In the genomic region with DNA sequence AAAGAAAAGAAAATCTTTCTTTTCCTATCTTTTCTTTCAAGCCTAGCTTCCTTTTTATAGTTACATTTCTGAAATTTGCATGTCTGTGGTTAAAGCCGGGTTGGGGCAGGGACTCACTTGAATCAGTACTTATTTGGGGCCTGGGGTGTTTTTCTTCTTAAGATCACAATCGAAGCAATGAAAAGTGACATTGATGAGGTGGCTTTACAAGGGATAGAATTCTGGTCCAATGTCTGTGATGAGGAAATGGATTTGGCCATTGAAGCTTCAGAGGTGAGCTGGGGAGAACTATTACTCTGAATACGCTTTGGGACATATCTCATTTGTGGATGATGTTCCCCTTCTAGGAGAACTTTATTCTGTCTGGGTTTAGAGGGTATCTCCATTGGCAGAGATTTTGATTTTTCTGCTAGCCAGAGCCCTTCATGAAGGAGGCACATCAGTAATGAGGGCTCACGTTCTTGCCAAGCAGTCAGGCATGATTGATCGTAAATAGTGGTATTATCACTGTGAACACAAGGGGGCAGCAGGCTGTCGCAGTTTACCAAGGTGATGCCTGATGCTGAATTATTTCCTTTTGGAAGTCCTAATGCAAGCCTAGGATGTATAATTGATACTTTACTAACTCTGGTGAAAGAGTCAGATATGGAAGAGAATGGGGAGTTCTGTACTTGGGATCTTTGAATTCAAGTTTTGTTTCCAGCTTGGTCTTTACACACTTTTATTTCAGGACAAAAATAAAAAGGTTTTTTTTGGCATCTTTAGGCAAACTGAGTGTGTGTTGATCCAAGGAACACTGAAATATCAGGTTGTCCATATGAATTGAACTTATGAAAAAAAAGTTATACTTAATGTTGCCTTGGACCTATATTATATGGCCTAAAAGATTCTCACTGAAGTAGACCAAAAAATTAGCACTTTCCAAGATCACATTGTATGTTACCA, we compare ENCODE assay signal across 1 cellular context.
A peak's percentile ranks its signal among the peaks of the same experiment; 100 is the strongest.
TF ChIP-seq lines count a peak whose summit lies in the region.

No MANE protein-coding gene starts in this region.

TF ChIP-seq in HEK293, 187 proteins besides CTCF, POLR2A, EP300 and RAD21:
- TF ChIP-seq SP7 (tag by site-specific recombination; IDR thresholded peaks at IDR 0.05) (0 out of 2 replicates have a peak, but pooled peaks have one; percentile 24), ZNF707 (tag by site-specific recombination; IDR thresholded peaks at IDR 0.05) (no peak), ZNF335 (tag by site-specific recombination; conservative IDR thresholded peaks at IDR 0.05) (0 out of 2 replicates have a peak, but pooled peaks have one; percentile 19), ZNF623 (tag by site-specific recombination; IDR thresholded peaks at IDR 0.05) (no peak), ZNF843 (tag by site-specific recombination; IDR thresholded peaks at IDR 0.05) (no peak), ZBTB17 (tag by site-specific recombination; IDR thresholded peaks at IDR 0.05) (peak; percentile 53; the same call in 1 of the 2 replicates), ZNF660 (tag by site-specific recombination; IDR thresholded peaks at IDR 0.05) (peak; percentile 59; the same call in 1 of the 2 replicates), ZNF341 (tag by site-specific recombination; IDR thresholded peaks at IDR 0.05; ENCODE audit: low read depth) (no peak), GLIS2 (tag by site-specific recombination; IDR thresholded peaks at IDR 0.05) (no peak), ZNF792 (tag by site-specific recombination; IDR thresholded peaks at IDR 0.05) (no peak), ZBTB48 (tag by site-specific recombination; IDR thresholded peaks at IDR 0.05) (0 out of 2 replicates have a peak, but pooled peaks have one; percentile 14), ZNF510 (tag by site-specific recombination; IDR thresholded peaks at IDR 0.05; ENCODE audit: insufficient replicate concordance) (no peak), ZNF654 (tag by site-specific recombination; IDR thresholded peaks at IDR 0.05; ENCODE audit: low read depth) (peak; percentile 55), ZNF214 (tag by site-specific recombination; IDR thresholded peaks at IDR 0.05; ENCODE audit: borderline replicate concordance) (no peak)
- TF ChIP-seq, protein P1, sequence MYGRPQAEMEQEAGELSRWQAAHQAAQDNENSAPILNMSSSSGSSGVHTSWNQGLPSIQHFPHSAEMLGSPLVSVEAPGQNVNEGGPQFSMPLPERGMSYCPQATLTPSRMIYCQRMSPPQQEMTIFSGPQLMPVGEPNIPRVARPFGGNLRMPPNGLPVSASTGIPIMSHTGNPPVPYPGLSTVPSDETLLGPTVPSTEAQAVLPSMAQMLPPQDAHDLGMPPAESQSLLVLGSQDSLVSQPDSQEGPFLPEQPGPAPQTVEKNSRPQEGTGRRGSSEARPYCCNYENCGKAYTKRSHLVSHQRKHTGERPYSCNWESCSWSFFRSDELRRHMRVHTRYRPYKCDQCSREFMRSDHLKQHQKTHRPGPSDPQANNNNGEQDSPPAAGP (tag by site-specific recombination; IDR thresholded peaks at IDR 0.05), result no peak
- TF ChIP-seq, protein P2, sequence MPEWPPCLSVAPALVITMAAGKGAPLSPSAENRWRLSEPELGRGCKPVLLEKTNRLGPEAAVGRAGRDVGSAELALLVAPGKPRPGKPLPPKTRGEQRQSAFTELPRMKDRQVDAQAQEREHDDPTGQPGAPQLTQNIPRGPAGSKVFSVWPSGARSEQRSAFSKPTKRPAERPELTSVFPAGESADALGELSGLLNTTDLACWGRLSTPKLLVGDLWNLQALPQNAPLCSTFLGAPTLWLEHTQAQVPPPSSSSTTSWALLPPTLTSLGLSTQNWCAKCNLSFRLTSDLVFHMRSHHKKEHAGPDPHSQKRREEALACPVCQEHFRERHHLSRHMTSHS (tag by site-specific recombination; IDR thresholded peaks at IDR 0.05), result no peak
- TF ChIP-seq, protein P3, sequence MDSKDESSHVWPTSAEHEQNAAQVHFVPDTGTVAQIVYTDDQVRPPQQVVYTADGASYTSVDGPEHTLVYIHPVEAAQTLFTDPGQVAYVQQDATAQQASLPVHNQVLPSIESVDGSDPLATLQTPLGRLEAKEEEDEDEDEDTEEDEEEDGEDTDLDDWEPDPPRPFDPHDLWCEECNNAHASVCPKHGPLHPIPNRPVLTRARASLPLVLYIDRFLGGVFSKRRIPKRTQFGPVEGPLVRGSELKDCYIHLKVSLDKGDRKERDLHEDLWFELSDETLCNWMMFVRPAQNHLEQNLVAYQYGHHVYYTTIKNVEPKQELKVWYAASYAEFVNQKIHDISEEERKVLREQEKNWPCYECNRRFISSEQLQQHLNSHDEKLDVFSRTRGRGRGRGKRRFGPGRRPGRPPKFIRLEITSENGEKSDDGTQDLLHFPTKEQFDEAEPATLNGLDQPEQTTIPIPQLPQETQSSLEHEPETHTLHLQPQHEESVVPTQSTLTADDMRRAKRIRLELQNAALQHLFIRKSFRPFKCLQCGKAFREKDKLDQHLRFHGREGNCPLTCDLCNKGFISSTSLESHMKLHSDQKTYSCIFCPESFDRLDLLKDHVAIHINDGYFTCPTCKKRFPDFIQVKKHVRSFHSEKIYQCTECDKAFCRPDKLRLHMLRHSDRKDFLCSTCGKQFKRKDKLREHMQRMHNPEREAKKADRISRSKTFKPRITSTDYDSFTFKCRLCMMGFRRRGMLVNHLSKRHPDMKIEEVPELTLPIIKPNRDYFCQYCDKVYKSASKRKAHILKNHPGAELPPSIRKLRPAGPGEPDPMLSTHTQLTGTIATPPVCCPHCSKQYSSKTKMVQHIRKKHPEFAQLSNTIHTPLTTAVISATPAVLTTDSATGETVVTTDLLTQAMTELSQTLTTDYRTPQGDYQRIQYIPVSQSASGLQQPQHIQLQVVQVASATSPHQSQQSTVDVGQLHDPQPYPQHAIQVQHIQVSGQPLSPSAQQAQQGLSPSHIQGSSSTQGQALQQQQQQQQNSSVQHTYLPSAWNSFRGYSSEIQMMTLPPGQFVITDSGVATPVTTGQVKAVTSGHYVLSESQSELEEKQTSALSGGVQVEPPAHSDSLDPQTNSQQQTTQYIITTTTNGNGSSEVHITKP (tag by site-specific recombination; IDR thresholded peaks at IDR 0.05), result peak; percentile 52; the same call in 1 of the 2 replicates
- TF ChIP-seq, protein P4, sequence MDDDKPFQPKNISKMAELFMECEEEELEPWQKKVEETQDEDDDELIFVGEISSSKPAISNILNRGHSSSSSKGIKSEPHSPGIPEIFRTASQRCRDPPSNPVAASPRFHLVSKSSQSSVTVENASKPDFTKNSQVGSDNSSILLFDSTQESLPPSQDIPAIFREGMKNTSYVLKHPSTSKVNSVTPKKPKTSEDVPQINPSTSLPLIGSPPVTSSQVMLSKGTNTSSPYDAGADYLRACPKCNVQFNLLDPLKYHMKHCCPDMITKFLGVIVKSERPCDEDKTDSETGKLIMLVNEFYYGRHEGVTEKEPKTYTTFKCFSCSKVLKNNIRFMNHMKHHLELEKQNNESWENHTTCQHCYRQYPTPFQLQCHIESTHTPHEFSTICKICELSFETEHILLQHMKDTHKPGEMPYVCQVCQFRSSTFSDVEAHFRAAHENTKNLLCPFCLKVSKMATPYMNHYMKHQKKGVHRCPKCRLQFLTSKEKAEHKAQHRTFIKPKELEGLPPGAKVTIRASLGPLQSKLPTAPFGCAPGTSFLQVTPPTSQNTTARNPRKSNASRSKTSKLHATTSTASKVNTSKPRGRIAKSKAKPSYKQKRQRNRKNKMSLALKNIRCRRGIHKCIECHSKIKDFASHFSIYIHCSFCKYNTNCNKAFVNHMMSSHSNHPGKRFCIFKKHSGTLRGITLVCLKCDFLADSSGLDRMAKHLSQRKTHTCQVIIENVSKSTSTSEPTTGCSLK (tag by site-specific recombination; IDR thresholded peaks at IDR 0.05), result no peak
